16 cellular contexts compared by ENCODE assay signal in genomic region chr18:63477972-63478371, GRCh38. TPM values are rescaled to one million over a fixed set of nuclear protein-coding genes. Genes with fewer than 3 reads are reported as not detected.
DNase-seq lines count a peak whose midpoint lies in the region; FAIRE-seq and TF ChIP-seq lines count a peak whose summit lies in the region.
"Had no signal": no experiment of that assay in that cellular context is flagged by ENCODE, and none has a peak within 500 bp of the region (broad histone marks: within the 10 kb centered on the region; RNA-seq: fewer than 3 reads in every experiment).

No MANE protein-coding gene starts in this region.

- H3K4me2 ChIP-seq in GM23248 (ENCODE audit: unreplicated experiment): peak overlapping the region; percentile 2
- H3K4me2 ChIP-seq: neural progenitor cell had no signal

- no peaks in the 10 kb centered on the region for H3K27me3 ChIP-seq in GM23248 (replicated peaks; ENCODE audit: insufficient read depth)
- no peaks in the 10 kb centered on the region for H3K27me3 ChIP-seq in esophagus squamous epithelium
- H3K27me3 ChIP-seq: neural progenitor cell had no signal

- H3K9me2 ChIP-seq in GM23248 (ENCODE audit: insufficient read depth): no peaks in the 10 kb centered on the region

- no peaks in the 10 kb centered on the region for H3K9me3 Mint-ChIP-seq in activated CD4-positive, alpha-beta T cell treated with anti-CD3 and anti-CD28 coated beads, Interleukin-2, amount 10 ng/mL, durations not matched to agents 7 days and 5 days
- H3K9me3 Mint-ChIP-seq: central memory CD8-positive, alpha-beta T cell; effector memory CD8-positive, alpha-beta T cell; neural progenitor cell had no signal

- DNase-seq in GM23248 (peak; percentile 24), RWPE1 (ENCODE audit: low spot score) (no peak), esophagus squamous epithelium (lab: John Stamatoyannopoulos, UW) (no peak), GM12891 (ENCODE audit: insufficient read length, low spot score) (no peak), SHP77 treated with DMSO at 0.1 percent for 48 hours (lab: John Stamatoyannopoulos, UW) (no peak)
- no peak for DNase-seq in activated CD4-positive, alpha-beta T cell treated with anti-CD3 and anti-CD28 coated beads, Interleukin-2, amount 10 ng/mL, durations not matched to agents 7 days and 5 days
- DNase-seq: effector memory CD8-positive, alpha-beta T cell; MV-4-11; NCI-H2107; NCI-H82; WERI-Rb-1 had no signal

- no peak for FAIRE-seq in GM12891 (lab: Jason Lieb, UNC)

- no peaks in the 10 kb centered on the region for H3F3A ChIP-seq in GM23248 (ENCODE audit: insufficient read depth)

- no peaks in the 10 kb centered on the region for H3K4me1 Mint-ChIP-seq in activated CD4-positive, alpha-beta T cell treated with anti-CD3 and anti-CD28 coated beads, Interleukin-2, amount 10 ng/mL, durations not matched to agents 7 days and 5 days
- H3K4me1 Mint-ChIP-seq: central memory CD8-positive, alpha-beta T cell; neural progenitor cell had no signal

- peaks cover 7% of the 10 kb centered on the region; the same call in 1 of the 2 replicates for H3K4me1 ChIP-seq in GM23248 (ENCODE audit: insufficient read depth)
- H3K4me1 ChIP-seq in esophagus squamous epithelium: peaks cover 7 to 67% (median 12%) of the 10 kb centered on the region in 3 donors
- H3K4me1 ChIP-seq: neural progenitor cell had no signal

- no peaks in the 10 kb centered on the region for H3K79me2 ChIP-seq in GM23248 (ENCODE audit: insufficient read depth)

- H3K9me3 ChIP-seq in GM23248 (ENCODE audit: low read depth): no peaks in the 10 kb centered on the region
- no peaks in the 10 kb centered on the region for H3K9me3 ChIP-seq in esophagus squamous epithelium

- in situ Hi-C loops in GM23248 (cut with MboI): no loop called here

- intact Hi-C loops in esophagus squamous epithelium (cut with DNase I): no loop called here

- TF ChIP-seq CTCF in RWPE1 (conservative IDR thresholded peaks at IDR 0.05; ENCODE audit: low read depth) (no peak), esophagus squamous epithelium (IDR thresholded peaks at IDR 0.05) (no peak)

- H3K4me3 ChIP-seq in GM23248 (no peak overlapping the region), esophagus squamous epithelium (peak overlapping the region; percentile 40 to 63 (median 59)), skin epidermis (peak overlapping the region; percentile 25 to 52 (median 34))
- H3K4me3 ChIP-seq: neural progenitor cell had no signal

- no peak overlapping the region for H3K27ac ChIP-seq in GM23248
- H3K27ac ChIP-seq in RWPE1: peak overlapping the region; percentile 93
- H3K27ac ChIP-seq in esophagus squamous epithelium: peak overlapping the region; percentile 82 to 93 (median 89)
- H3K27ac ChIP-seq in skin epidermis: peak overlapping the region in 19 of 21 experiments; percentile 43 to 88 (median 77)
- H3K27ac ChIP-seq: neural progenitor cell, WERI-Rb-1 had no signal

- no peak for TF ChIP-seq POLR2A in esophagus squamous epithelium (IDR thresholded peaks at IDR 0.05)
- TF ChIP-seq POLR2A in GM12891 (IDR thresholded peaks at IDR 0.05; ENCODE audit: low read depth, low read length): no peak

- H3K36me3 ChIP-seq in GM23248 (ENCODE audit: low read depth) (no peaks in the 10 kb centered on the region), esophagus squamous epithelium (peaks cover 0 to 6% (median 0%) of the 10 kb centered on the region in 3 donors)
- H3K36me3 ChIP-seq: neural progenitor cell, WERI-Rb-1 had no signal

- H2AFZ ChIP-seq in GM23248: peak overlapping the region; percentile 59
- H2AFZ ChIP-seq: neural progenitor cell had no signal

- H3K4me3 Mint-ChIP-seq in activated CD4-positive, alpha-beta T cell treated with anti-CD3 and anti-CD28 coated beads, Interleukin-2, amount 10 ng/mL, durations not matched to agents 7 days and 5 days: no peak overlapping the region
- H3K4me3 Mint-ChIP-seq: central memory CD8-positive, alpha-beta T cell; effector memory CD8-positive, alpha-beta T cell; neural progenitor cell had no signal

- WGBS in GM23248 (ENCODE audit: low coverage in 1 of 2, low lambda C conversion rate in 2 of 2, missing lambda C conversion rate in 2 of 2), 2 experiments: 47 to 56% methylated on average over 6 of the region's 6 CpGs
- 30 to 46% methylated on average over 6 of the region's 6 CpGs for WGBS in esophagus squamous epithelium, 2 donors

- peaks cover 28% of the 10 kb centered on the region for H3K27me3 Mint-ChIP-seq in activated CD4-positive, alpha-beta T cell treated with anti-CD3 and anti-CD28 coated beads, Interleukin-2, amount 10 ng/mL, durations not matched to agents 7 days and 5 days

- H3K9ac ChIP-seq in GM23248: no peak overlapping the region
- H3K9ac ChIP-seq: neural progenitor cell had no signal

- POLR2A ChIA-PET in RWPE1 (lab: Yijun Ruan, JAX; ENCODE audit: low non-redundant PET): interaction anchor here (1.6 kb wide), 1 partner anchor 35 kb away, joined by 5 read pairs; no protein-coding TSS in a partner anchor
- POLR2A ChIA-PET in activated CD4-positive, alpha-beta T cell treated with anti-CD3 and anti-CD28 coated beads, Interleukin-2, amount 10 ng/mL, durations not matched to agents 7 days and 5 days (lab: Charles Lee): no interaction called here

- H3K36me3 Mint-ChIP-seq in activated CD4-positive, alpha-beta T cell treated with anti-CD3 and anti-CD28 coated beads, Interleukin-2, amount 10 ng/mL, durations not matched to agents 7 days and 5 days (ENCODE audit: low read depth): no peaks in the 10 kb centered on the region
- H3K36me3 Mint-ChIP-seq: neural progenitor cell had no signal

- CTCF ChIA-PET in RWPE1 (lab: Yijun Ruan, JAX): interaction anchor here (1.0 kb wide), 1 partner anchor 39 kb away, joined by 4 read pairs; no protein-coding TSS in a partner anchor
- CTCF ChIA-PET in activated CD4-positive, alpha-beta T cell treated with anti-CD3 and anti-CD28 coated beads, Interleukin-2, amount 10 ng/mL, durations not matched to agents 7 days and 5 days (lab: Charles Lee): interaction anchor here (0.6 to 1.6 kb wide), 2 partner anchors 14 to 48 kb away, joined by 3 read pairs; no protein-coding TSS in a partner anchor

- H4K20me1 ChIP-seq in GM23248 (ENCODE audit: insufficient read depth): no peaks in the 10 kb centered on the region

- no peak overlapping the region for H3K27ac Mint-ChIP-seq in activated CD4-positive, alpha-beta T cell treated with anti-CD3 and anti-CD28 coated beads, Interleukin-2, amount 10 ng/mL, durations not matched to agents 7 days and 5 days
- H3K27ac Mint-ChIP-seq: effector memory CD8-positive, alpha-beta T cell; neural progenitor cell had no signal

TF ChIP-seq in GM12891, 5 proteins besides CTCF, POLR2A, EP300 and RAD21:
- TF ChIP-seq PAX5 (IDR thresholded peaks at IDR 0.05; ENCODE audit: insufficient read depth, low read length, severe bottlenecking): no peak
- TF ChIP-seq TAF1 (IDR thresholded peaks at IDR 0.05; ENCODE audit: low read depth, low read length): no peak
- no peak for TF ChIP-seq POLR2AphosphoS5 (IDR thresholded peaks at IDR 0.05; ENCODE audit: low read depth, low read length)
- no peak for TF ChIP-seq POU2F2 (IDR thresholded peaks at IDR 0.05; ENCODE audit: low read depth, low read length)
- no peak for TF ChIP-seq SPI1 (IDR thresholded peaks at IDR 0.05; ENCODE audit: low read depth, low read length)

RNA-seq across cellular contexts. Expression of gene SERPINB5, which starts 1.2 kb away (rescaled TPM):
- total RNA-seq in GM23248 (2014; rRNA removed; shearing (Covaris generic)): not detected in 2 replicates
- not detected in 2 replicates for polyA plus RNA-seq in GM23248 (2016; fragmentation: Nextera tagmentation; extraction: Ambion mirVana)
- 100 to 1,000 TPM; 204 to 363 (median 268) TPM for total RNA-seq in esophagus squamous epithelium
- 0.04 TPM for polyA plus RNA-seq in GM12891 (2012; ENCODE audit: low read depth, missing spikeins)
- total RNA-seq in activated CD4-positive, alpha-beta T cell treated with anti-CD3 and anti-CD28 coated beads, Interleukin-2, amount 10 ng/mL, durations not matched to agents 7 days and 5 days: not detected
- total RNA-seq: RPMI7951 had no signal
- polyA plus RNA-seq: BJ had no signal

RNA-seq across cellular contexts. Expression of gene VPS4B, which starts 55.7 kb away (rescaled TPM):
- 42.4 and 45.5 TPM in 2 replicates for total RNA-seq in GM23248 (2014; rRNA removed; shearing (Covaris generic))
- polyA plus RNA-seq in GM23248 (2016; fragmentation: Nextera tagmentation; extraction: Ambion mirVana): 43.3 and 49.2 TPM in 2 replicates
- 10 to 100 TPM; 68.5 to 92.1 (median 76.5) TPM for total RNA-seq in esophagus squamous epithelium
- polyA plus RNA-seq in GM12891 (2012; ENCODE audit: low read depth, missing spikeins): 12.3 TPM
- 10 to 100 TPM; 69.9 to 84.7 TPM for total RNA-seq in activated CD4-positive, alpha-beta T cell treated with anti-CD3 and anti-CD28 coated beads, Interleukin-2, amount 10 ng/mL, durations not matched to agents 7 days and 5 days

Comparison
In these comparisons a context has a peak if more than half of its experiments do, and no peak if none do; other contexts are left out.
1. RNA of gene SERPINB5, which starts 1.2 kb away (total RNA-seq): 204 to 363 TPM in esophagus squamous epithelium; not detected in GM23248 and not detected in activated CD4-positive, alpha-beta T cell treated with anti-CD3 and anti-CD28 coated beads, Interleukin-2, amount 10 ng/mL, durations not matched to agents 7 days and 5 days; every median in the first group is over 100 times any median in the second.